Comparison of ENCODE assay signal across 1 cellular context in genomic region chr10:64345856-64346255, GRCh38.
TF ChIP-seq lines count a peak whose summit lies in the region.

No MANE protein-coding gene starts in this region.

TF ChIP-seq in H1, 55 proteins besides CTCF, POLR2A, EP300 and RAD21 (continued from another document):
- no peak for TF ChIP-seq ATF2 (IDR thresholded peaks at IDR 0.05; ENCODE audit: low read length)
- TF ChIP-seq MAX (IDR thresholded peaks at IDR 0.05), result no peak
- TF ChIP-seq BRCA1 (IDR thresholded peaks at IDR 0.05; ENCODE audit: low read depth, low read length), result no peak
- TF ChIP-seq CTBP2 (IDR thresholded peaks at IDR 0.05; ENCODE audit: borderline replicate concordance, insufficient read depth, insufficient read length, low read length), result no peak
- no peak for TF ChIP-seq GTF2F1 (IDR thresholded peaks at IDR 0.05; ENCODE audit: borderline replicate concordance, low read depth, low read length)
- TF ChIP-seq EGR1 (IDR thresholded peaks at IDR 0.05; ENCODE audit: borderline replicate concordance, low read depth, low read length), result no peak
- TF ChIP-seq POU5F1 (IDR thresholded peaks at IDR 0.05; ENCODE audit: low read depth, low read length), result no peak
- TF ChIP-seq E2F6 (IDR thresholded peaks at IDR 0.05), result no peak
- no peak for TF ChIP-seq ZNF274 (IDR thresholded peaks at IDR 0.05; ENCODE audit: borderline replicate concordance, extremely low read depth, low read length)
- no peak for TF ChIP-seq TAF7 (optimal IDR thresholded peaks at IDR 0.05; ENCODE audit: borderline replicate concordance, low read depth, low read length)
- TF ChIP-seq PHF8 (conservative IDR thresholded peaks at IDR 0.05; ENCODE audit: low read depth, low read length), result no peak
- no peak for TF ChIP-seq NRF1 (IDR thresholded peaks at IDR 0.05; ENCODE audit: low read depth, low read length)
- no peak for TF ChIP-seq JUND (IDR thresholded peaks at IDR 0.05; ENCODE audit: low read length)
TF ChIP-seq in H1: peak in this region for 0.
